Comparison of ENCODE assay signal across 9 cellular contexts in genomic region chr21:33434770-33435360, GRCh38. TPM values are rescaled to one million over a fixed set of nuclear protein-coding genes. Genes with fewer than 3 reads are reported as not detected.
A peak's percentile ranks its signal among the peaks of the same experiment; 100 is the strongest.
DNase-seq lines count a peak whose midpoint lies in the region; ATAC-seq, FAIRE-seq and TF ChIP-seq lines count a peak whose summit lies in the region.
"Had no signal": no experiment of that assay in that cellular context is flagged by ENCODE, and none has a peak within 500 bp of the region (broad histone marks: within the 10 kb centered on the region; RNA-seq: fewer than 3 reads in every experiment).

No MANE protein-coding gene starts in this region.

- H3K27me3 ChIP-seq in PC-9 (ENCODE audit: insufficient read depth, low read depth) (no peaks in the 10 kb centered on the region), GM12878 (replicated peaks in 1 of 2; ENCODE audit: control insufficient read depth in 2 of 2, insufficient read depth in 2 of 2, low read length in 1 of 2) (no peaks in the 10 kb centered on the region)
- H3K27me3 ChIP-seq: BLaER1 had no signal

- no peaks in the 10 kb centered on the region for H3K36me3 ChIP-seq in PC-9 (ENCODE audit: low read depth)
- H3K36me3 ChIP-seq in GM12878 (ENCODE audit: control insufficient read depth in 2 of 2, insufficient read depth in 2 of 2, low read length in 1 of 2) = peaks cover 19 to 42% of the 10 kb centered on the region in 2 experiments

- H3K27ac Mint-ChIP-seq in stimulated activated naive CD8-positive, alpha-beta T cell treated with anti-CD3 and anti-CD28 coated beads, Interleukin-15, Interleukin-2, amounts not matched to agents 100 ng/mL and 50 ng/mL, for 24 hours = peak overlapping the region; percentile 86

- H3K4me2 ChIP-seq in PC-9 = no peak overlapping the region
- H3K4me2 ChIP-seq in GM12878 (ENCODE audit: control insufficient read depth, insufficient read depth) = peak overlapping the region; percentile 49
- H3K4me2 ChIP-seq: BLaER1 had no signal

- CTCF ChIA-PET in PC-9 (lab: Charles Lee) (interaction anchor here (0.7 kb wide), 1 partner anchor 235 kb away, joined by 3 read pairs; no protein-coding TSS in a partner anchor), GM12878 (lab: Yijun Ruan, JAX) (interaction anchor here (0.6 to 2.6 kb wide), 18 partner anchors 8 to 238 kb away, joined by 3 to 19 read pairs (median 5); no protein-coding TSS in a partner anchor)

- H4K20me1 ChIP-seq in PC-9 (ENCODE audit: insufficient read depth) (no peaks in the 10 kb centered on the region), GM12878 (ENCODE audit: control insufficient read depth, insufficient read depth) (no peaks in the 10 kb centered on the region)

- peak in 1 of 2 experiments; percentile 77; a peak in 2 of 4 replicates for TF ChIP-seq EP300 in GM12878 (IDR thresholded peaks at IDR 0.05; ENCODE audit: borderline replicate concordance in 1 of 2, control insufficient read depth in 1 of 2, low read depth in 2 of 2, low read length in 2 of 2)

- peak; percentile 84 for ATAC-seq in HG02884 (IDR thresholded peaks at IDR 0.05; ENCODE audit: unreplicated experiment)
- peak; percentile 89 for ATAC-seq in GM12878
- ATAC-seq in left lobe of liver = peak; percentile 28

- no peak for TF ChIP-seq RAD21 in GM12878 (IDR thresholded peaks at IDR 0.05; ENCODE audit: insufficient read depth, low read depth, low read length)

- H2AFZ ChIP-seq in PC-9 (no peak overlapping the region), GM12878 (ENCODE audit: control insufficient read depth, low read depth, low read length) (no peak overlapping the region)

- H3K4me1 Mint-ChIP-seq in stimulated activated naive CD8-positive, alpha-beta T cell treated with anti-CD3 and anti-CD28 coated beads, Interleukin-15, Interleukin-2, amounts not matched to agents 100 ng/mL and 50 ng/mL, for 24 hours (ENCODE audit: low read depth) = peaks cover 33% of the 10 kb centered on the region

- FAIRE-seq in GM12878 (lab: Jason Lieb, UNC) = peak; percentile 95

- POLR2A ChIA-PET in PC-9 (lab: Charles Lee; ENCODE audit: unreplicated experiment) (interaction anchor here (1.0 kb wide), 1 partner anchor 110 kb away, joined by 7 read pairs; the partner anchor contains the start of gene IFNAR1), GM12878 (lab: Charles Lee) (interaction anchor here (0.6 to 2.3 kb wide), 14 partner anchors 7 to 232 kb away, joined by 3 to 23 read pairs (median 6); partner anchors contain the start of genes IFNAR1 and IL10RB)

- H3K9me3 ChIP-seq in PC-9 (ENCODE audit: insufficient read depth, low read depth) (no peaks in the 10 kb centered on the region), GM12878 (replicated peaks; ENCODE audit: control insufficient read depth, insufficient read depth, low read length) (no peaks in the 10 kb centered on the region)
- H3K9me3 ChIP-seq: BLaER1 had no signal

- H3K4me3 ChIP-seq in PC-9 (no peak overlapping the region), GM12878 (no peak overlapping the region)
- H3K4me3 ChIP-seq: BLaER1 had no signal

- H3K79me2 ChIP-seq in PC-9 (ENCODE audit: low read depth) (no peaks in the 10 kb centered on the region), GM12878 (ENCODE audit: control insufficient read depth, insufficient read depth, low read length) (no peaks in the 10 kb centered on the region; the same call in 1 of the 2 replicates)

- in situ Hi-C loops in GM12878 (cut with MboI) = no loop called here

- peaks cover 62% of the 10 kb centered on the region for H3K36me3 Mint-ChIP-seq in stimulated activated naive CD8-positive, alpha-beta T cell treated with anti-CD3 and anti-CD28 coated beads, Interleukin-15, Interleukin-2, amounts not matched to agents 100 ng/mL and 50 ng/mL, for 24 hours (ENCODE audit: low read depth)

- peak overlapping the region; percentile 41; the same call in 1 of the 2 replicates for H3K27ac ChIP-seq in PC-9
- H3K27ac ChIP-seq in GM12878 (ENCODE audit: control insufficient read depth, insufficient read depth) = peak overlapping the region; percentile 92
- H3K27ac ChIP-seq: BLaER1 had no signal

- peaks cover 23% of the 10 kb centered on the region; the same call in 1 of the 2 replicates for H3F3A ChIP-seq in PC-9 (ENCODE audit: insufficient read depth, low read depth)

- H3K9me3 Mint-ChIP-seq in stimulated activated naive CD8-positive, alpha-beta T cell treated with anti-CD3 and anti-CD28 coated beads, Interleukin-15, Interleukin-2, amounts not matched to agents 100 ng/mL and 50 ng/mL, for 24 hours = no peaks in the 10 kb centered on the region

- no peaks in the 10 kb centered on the region for H3K9me2 ChIP-seq in PC-9 (ENCODE audit: insufficient read depth)

- peak overlapping the region; percentile 21 for H3K4me3 Mint-ChIP-seq in stimulated activated naive CD8-positive, alpha-beta T cell treated with anti-CD3 and anti-CD28 coated beads, Interleukin-15, Interleukin-2, amounts not matched to agents 100 ng/mL and 50 ng/mL, for 24 hours

- DNase-seq in activated CD4-positive, CD25-positive, alpha-beta regulatory T cell treated with anti-CD3 and anti-CD28 coated beads, Interleukin-2, amount 50 U/mL, for 16 hours (ENCODE audit: low read depth, low spot score) = peak; percentile 7
- no peak for DNase-seq in activated CD4-positive, CD25-positive, alpha-beta regulatory T cell (lab: John Stamatoyannopoulos, UW)
- DNase-seq in PC-9 (peak; percentile 8 to 71), GM12878 (ENCODE audit: low read depth, low spot score) (peak; percentile 99), left lobe of liver (ENCODE audit: low spot score) (no peak), NCI-H2171 treated with DMSO at 0.1 percent for 48 hours (lab: John Stamatoyannopoulos, UW) (no peak)

- BruUV-seq in PC-9 (replicated peaks; lab: Mats Ljungman, UMichigan) (no TSS peak), GM12878 (replicated peaks; lab: Mats Ljungman, UMichigan) (TSS peak; percentile 35)

- no peaks in the 10 kb centered on the region for H3K27me3 Mint-ChIP-seq in stimulated activated naive CD8-positive, alpha-beta T cell treated with anti-CD3 and anti-CD28 coated beads, Interleukin-15, Interleukin-2, amounts not matched to agents 100 ng/mL and 50 ng/mL, for 24 hours

- no peak for TF ChIP-seq POLR2A in GM12878 (IDR thresholded peaks at IDR 0.05; ENCODE audit: low read depth, low read length)

- intact Hi-C loops in PC-9 (cut with micrococcal nuclease; ENCODE audit: unreplicated experiment) = no loop called here
- intact Hi-C loops in GM12878 (cut with micrococcal nuclease; ENCODE audit: unreplicated experiment) = loop anchor here (1.0 to 2.0 kb wide), 3 partner anchors 7 to 52 kb away; no protein-coding TSS in a partner anchor

- peak overlapping the region; percentile 78 for H3K9ac ChIP-seq in GM12878 (ENCODE audit: control insufficient read depth, insufficient read depth, low read length)
- H3K9ac ChIP-seq: BLaER1 had no signal

- H3K4me1 ChIP-seq in PC-9 (replicated peaks; ENCODE audit: insufficient read depth) (peaks cover 10% of the 10 kb centered on the region; the same call in 1 of the 2 replicates), GM12878 (ENCODE audit: control insufficient read depth, insufficient read depth, low read length) (peaks cover 41% of the 10 kb centered on the region)

- WGBS in GM12878 (ENCODE audit: insufficient coverage, insufficient replicate concordance, low lambda C conversion rate, missing lambda C conversion rate) = 0% methylated on average over 5 of the region's 5 CpGs

- RAD21 ChIA-PET in GM12878 (lab: Charles Lee; ENCODE audit: unreplicated experiment) = interaction anchor here (0.6 to 5.2 kb wide), 20 partner anchors 8 to 753 kb away, joined by 3 to 69 read pairs (median 6); partner anchors contain the start of genes IFNAR1, IL10RB and TMEM50B

- TF ChIP-seq CTCF in PC-9 (conservative IDR thresholded peaks at IDR 0.05) = no peak
- no peak for TF ChIP-seq CTCF in GM12878 (IDR thresholded peaks at IDR 0.05 in 2 of 3, conservative IDR thresholded peaks at IDR 0.05 in 1 of 3; ENCODE audit: control insufficient read depth in 2 of 3, extremely low read depth in 1 of 3, insufficient read depth in 1 of 3, low read depth in 3 of 3, low read length in 3 of 3)

- SMC1A ChIA-PET in GM12878 (lab: Charles Lee; ENCODE audit: uncharacterized antibody, unreplicated experiment) = interaction anchor here (0.6 to 6.8 kb wide), 24 partner anchors 10 to 238 kb away, joined by 3 to 43 read pairs (median 6); partner anchors contain the start of genes IFNAR1, IFNGR2 and IL10RB

RNA-seq across cellular contexts. Expression of gene IFNGR2, which starts 31.7 kb away (rescaled TPM):
- 16.0 and 16.1 TPM in 2 replicates for total RNA-seq in PC-9 (2021)
- total RNA-seq in GM12878 (2013; cell fraction: nucleolus; rRNA removed) = 34.3 and 38.6 TPM in 2 replicates
- 78.3 and 91.0 TPM in 2 replicates for total RNA-seq in GM12878 (2014; rRNA removed)
- 75.2 and 79.7 TPM in 2 replicates for total RNA-seq in GM12878 (2014; rRNA removed; fragmentation: Illumina TruSeq; extraction: Trizol)
- 67.3 and 71.5 TPM in 2 replicates for total RNA-seq in GM12878 (2021)
- 36.2 TPM for polyA plus RNA-seq in GM12878 (2011; ENCODE audit: low read depth)
- 81.8 and 96.9 TPM in 2 replicates for polyA plus RNA-seq in GM12878 (2011; rRNA removed)
- 67.0 and 70.6 TPM in 2 replicates for polyA plus RNA-seq in GM12878 (2011; cell fraction: cytosol; rRNA removed)
- polyA plus RNA-seq in GM12878 (2011; cell fraction: nucleus; rRNA removed) = 25.2 and 37.7 TPM in 2 replicates
- 40.6 and 62.4 TPM in 2 replicates for polyA plus RNA-seq in GM12878 (2012)
- 98.8 and 144 TPM in 2 replicates for polyA plus RNA-seq in GM12878 (2014; fragmentation: Illumina TruSeq; extraction: Trizol)
- 10 to 100 TPM; 23.6 to 33.2 TPM for polyA plus RNA-seq in GM12878 (2014; fragmentation: Nextera tagmentation; extraction: Ambion mirVana)
- polyA plus RNA-seq in GM12878 (2014; rRNA removed) = 72.9 and 85.1 TPM in 2 replicates
- 10 to 100 TPM; 75.7 to 84.2 TPM for polyA plus RNA-seq in GM12878 (2016; fragmentation: Nextera tagmentation; extraction: Ambion mirVana)
- polyA minus RNA-seq in GM12878 (2011; rRNA and poly(A)+ RNA removed) = 90.9 and 105 TPM in 2 replicates
- 34.8 and 35.5 TPM in 2 replicates for polyA minus RNA-seq in GM12878 (2011; cell fraction: cytosol; rRNA and poly(A)+ RNA removed)
- polyA minus RNA-seq in GM12878 (2011; cell fraction: nucleus; rRNA and poly(A)+ RNA removed) = 15.0 and 20.4 TPM in 2 replicates
- 14.9 TPM for total RNA-seq in left lobe of liver

RNA-seq across cellular contexts. Expression of gene TMEM50B, which starts 44.9 kb away (rescaled TPM):
- total RNA-seq in PC-9 (2021) (11.7 and 14.2 TPM in 2 replicates), GM12878 (2014; rRNA removed) (15.1 and 17.6 TPM in 2 replicates), GM12878 (2014; rRNA removed; fragmentation: Illumina TruSeq; extraction: Trizol) (13.2 and 13.3 TPM in 2 replicates), GM12878 (2021) (10.4 and 12.1 TPM in 2 replicates), left lobe of liver (22.3 TPM)
- total RNA-seq in GM12878 (2013; cell fraction: nucleolus; rRNA removed) = 53.5 and 61.4 TPM in 2 replicates
- polyA plus RNA-seq in GM12878 (2011; ENCODE audit: low read depth) = 13.5 TPM
- polyA plus RNA-seq in GM12878 (2011; rRNA removed) (26.0 and 32.9 TPM in 2 replicates), GM12878 (2014; fragmentation: Illumina TruSeq; extraction: Trizol) (13.8 and 20.7 TPM in 2 replicates), GM12878 (2014; fragmentation: Nextera tagmentation; extraction: Ambion mirVana) (10 to 100 TPM; 15.9 to 23.8 TPM), GM12878 (2014; rRNA removed) (17.6 and 20.5 TPM in 2 replicates), GM12878 (2016; fragmentation: Nextera tagmentation; extraction: Ambion mirVana) (10 to 100 TPM; 41.6 to 42.1 TPM)
- 13.5 and 16.9 TPM in 2 replicates for polyA plus RNA-seq in GM12878 (2011; cell fraction: cytosol; rRNA removed)
- 29.8 and 32.0 TPM in 2 replicates for polyA plus RNA-seq in GM12878 (2011; cell fraction: nucleus; rRNA removed)
- polyA plus RNA-seq in GM12878 (2012) = 12.8 and 15.4 TPM in 2 replicates
- 5.9 and 8.0 TPM in 2 replicates for polyA minus RNA-seq in GM12878 (2011; rRNA and poly(A)+ RNA removed)
- 3.1 and 4.1 TPM in 2 replicates for polyA minus RNA-seq in GM12878 (2011; cell fraction: cytosol; rRNA and poly(A)+ RNA removed)
- polyA minus RNA-seq in GM12878 (2011; cell fraction: nucleus; rRNA and poly(A)+ RNA removed) = 4.2 and 7.0 TPM in 2 replicates

RNA-seq across cellular contexts. Expression of gene DNAJC28, which starts 56.7 kb away (rescaled TPM):
- total RNA-seq in PC-9 (2021) = 1.1 and 1.3 TPM in 2 replicates
- 1.4 and 1.6 TPM in 2 replicates for total RNA-seq in GM12878 (2013; cell fraction: nucleolus; rRNA removed)
- 0.45 and 0.49 TPM in 2 replicates for total RNA-seq in GM12878 (2014; rRNA removed)
- total RNA-seq in GM12878 (2014; rRNA removed; fragmentation: Illumina TruSeq; extraction: Trizol) = 0.63 and 0.74 TPM in 2 replicates
- 0.26 and 0.58 TPM in 2 replicates for total RNA-seq in GM12878 (2021)
- 0.41 TPM for polyA plus RNA-seq in GM12878 (2011; ENCODE audit: low read depth)
- 0.34 and 0.88 TPM in 2 replicates for polyA plus RNA-seq in GM12878 (2011; rRNA removed)
- polyA plus RNA-seq in GM12878 (2011; cell fraction: cytosol; rRNA removed) = 0.06 and 0.12 TPM in 2 replicates
- 0.12 and 0.18 TPM in 2 replicates for polyA plus RNA-seq in GM12878 (2011; cell fraction: nucleus; rRNA removed)
- polyA plus RNA-seq in GM12878 (2012) = 0.58 and 0.63 TPM in 2 replicates
- polyA plus RNA-seq in GM12878 (2014; fragmentation: Illumina TruSeq; extraction: Trizol) = 0.32 and 0.54 TPM in 2 replicates
- polyA plus RNA-seq in GM12878 (2014; fragmentation: Nextera tagmentation; extraction: Ambion mirVana) = under 1 TPM; 0.53 to 0.77 TPM
- polyA plus RNA-seq in GM12878 (2014; rRNA removed) = 0.46 and 0.59 TPM in 2 replicates
- under 1 TPM; 0.29 to 0.55 TPM for polyA plus RNA-seq in GM12878 (2016; fragmentation: Nextera tagmentation; extraction: Ambion mirVana)
- polyA minus RNA-seq in GM12878 (2011; rRNA and poly(A)+ RNA removed) = 0.21 and 0.29 TPM in 2 replicates
- polyA minus RNA-seq in GM12878 (2011; cell fraction: cytosol; rRNA and poly(A)+ RNA removed) = not detected in 2 replicates
- polyA minus RNA-seq in GM12878 (2011; cell fraction: nucleus; rRNA and poly(A)+ RNA removed) = 0.57 and 0.73 TPM in 2 replicates
- total RNA-seq in left lobe of liver = 2.3 TPM

Comparison
In these comparisons a context has a peak if more than half of its experiments do, and no peak if none do; other contexts are left out.
1. DNase-seq: peak in activated CD4-positive, CD25-positive, alpha-beta regulatory T cell treated with anti-CD3 and anti-CD28 coated beads, Interleukin-2, amount 50 U/mL, for 16 hours (single experiment), PC-9 (2 of 2) and GM12878 (single experiment); none in activated CD4-positive, CD25-positive, alpha-beta regulatory T cell (0 of 4), left lobe of liver (single experiment) and NCI-H2171 treated with DMSO at 0.1 percent for 48 hours (single experiment).
2. ATAC-seq: peak in every context shown above with its lines; median percentile 89 in GM12878; 84 in HG02884; 28 in left lobe of liver.